1 cellular context compared by ENCODE assay signal in genomic region chr11:70476669-70477068, GRCh38.
TF ChIP-seq lines count a peak whose summit lies in the region.

No MANE protein-coding gene starts in this region.

TF ChIP-seq in WTC11, 78 proteins besides CTCF, POLR2A, EP300 and RAD21:
- no peak for TF ChIP-seq OVOL2 (CRISPR knock-in tag; IDR thresholded peaks at IDR 0.05; ENCODE audit: borderline replicate concordance)
- no peak for TF ChIP-seq NR3C1 (CRISPR knock-in tag; conservative IDR thresholded peaks at IDR 0.05; ENCODE audit: low read depth)
- TF ChIP-seq PRRX2 (CRISPR knock-in tag; IDR thresholded peaks at IDR 0.05): no peak
